In genomic region chr1:209534496-209535250, GRCh38 we compare ENCODE assay signal across 1 cellular context.
TF ChIP-seq lines count a peak whose summit lies in the region.

No MANE protein-coding gene starts in this region.

TF ChIP-seq in A549, 52 proteins besides CTCF, POLR2A, EP300 and RAD21:
- TF ChIP-seq PHF8 (IDR thresholded peaks at IDR 0.05; ENCODE audit: borderline replicate concordance, low read depth), result no peak
- no peak for TF ChIP-seq EHMT2 (IDR thresholded peaks at IDR 0.05; ENCODE audit: low read depth)
- TF ChIP-seq PBX3 (IDR thresholded peaks at IDR 0.05), result no peak
- TF ChIP-seq ZSCAN20 (CRISPR knock-in tag; IDR thresholded peaks at IDR 0.05), result no peak
- no peak for TF ChIP-seq FOSB (CRISPR knock-in tag; IDR thresholded peaks at IDR 0.05)
- no peak for TF ChIP-seq HES2 (IDR thresholded peaks at IDR 0.05)
- no peak for TF ChIP-seq ESRRA (IDR thresholded peaks at IDR 0.05; ENCODE audit: borderline replicate concordance, low read length)
- TF ChIP-seq, protein P1, sequence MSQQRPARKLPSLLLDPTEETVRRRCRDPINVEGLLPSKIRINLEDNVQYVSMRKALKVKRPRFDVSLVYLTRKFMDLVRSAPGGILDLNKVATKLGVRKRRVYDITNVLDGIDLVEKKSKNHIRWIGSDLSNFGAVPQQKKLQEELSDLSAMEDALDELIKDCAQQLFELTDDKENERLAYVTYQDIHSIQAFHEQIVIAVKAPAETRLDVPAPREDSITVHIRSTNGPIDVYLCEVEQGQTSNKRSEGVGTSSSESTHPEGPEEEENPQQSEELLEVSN (IDR thresholded peaks at IDR 0.05; ENCODE audit: borderline replicate concordance, low read depth), result no peak
- TF ChIP-seq NFE2L2 (conservative IDR thresholded peaks at IDR 0.05; ENCODE audit: low read length), result no peak
- TF ChIP-seq MYC (IDR thresholded peaks at IDR 0.05; ENCODE audit: borderline replicate concordance, low read length), result no peak
- no peak for TF ChIP-seq TFCP2L1 (CRISPR knock-in tag; IDR thresholded peaks at IDR 0.05)
- TF ChIP-seq FOSL2 (IDR thresholded peaks at IDR 0.05), result no peak
- TF ChIP-seq FOSL2 (CRISPR knock-in tag; IDR thresholded peaks at IDR 0.05), result no peak
- TF ChIP-seq CHD2 (IDR thresholded peaks at IDR 0.05; ENCODE audit: low read length, partially characterized antibody), result no peak
- TF ChIP-seq MAX (IDR thresholded peaks at IDR 0.05), result no peak
- TF ChIP-seq CHD4 (IDR thresholded peaks at IDR 0.05; ENCODE audit: borderline replicate concordance), result no peak
- TF ChIP-seq HEYL (CRISPR knock-in tag; IDR thresholded peaks at IDR 0.05), result no peak
- TF ChIP-seq HDAC2 (IDR thresholded peaks at IDR 0.05), result no peak
- TF ChIP-seq JUN (IDR thresholded peaks at IDR 0.05), result no peak
